ENCODE assay signal across 9 cellular contexts in genomic region chr6:110518281-110518623, GRCh38. TPM values are rescaled to one million over a fixed set of nuclear protein-coding genes. Genes with fewer than 3 reads are reported as not detected.
DNase-seq lines count a peak whose midpoint lies in the region; ATAC-seq, FAIRE-seq and TF ChIP-seq lines count a peak whose summit lies in the region.
"Had no signal": no experiment of that assay in that cellular context is flagged by ENCODE, and none has a peak within 500 bp of the region (broad histone marks: within the 10 kb centered on the region; RNA-seq: fewer than 3 reads in every experiment).

No MANE protein-coding gene starts in this region.

- no peaks in the 10 kb centered on the region for H3K4me1 Mint-ChIP-seq in astrocyte (ENCODE audit: low read depth, unreplicated experiment)
- H3K4me1 Mint-ChIP-seq: activated CD4-positive, alpha-beta T cell treated with anti-CD3 and anti-CD28 coated beads for 36 hours had no signal

- no peaks in the 10 kb centered on the region for H3K9me3 Mint-ChIP-seq in astrocyte (ENCODE audit: unreplicated experiment)

- no peak for TF ChIP-seq POLR2A in gastroesophageal sphincter (IDR thresholded peaks at IDR 0.05)

- no peak overlapping the region for H3K4me3 Mint-ChIP-seq in astrocyte (ENCODE audit: unreplicated experiment)
- H3K4me3 Mint-ChIP-seq: activated CD4-positive, alpha-beta T cell treated with anti-CD3 and anti-CD28 coated beads for 36 hours had no signal

- H3K27me3 ChIP-seq in astrocyte (ENCODE audit: insufficient read depth, low read length) (peaks cover 21% of the 10 kb centered on the region), gastroesophageal sphincter (no peaks in the 10 kb centered on the region)

- H3K4me3 ChIP-seq in astrocyte (ENCODE audit: insufficient read depth, low read depth, low read length), result no peak overlapping the region
- no peak overlapping the region for H3K4me3 ChIP-seq in gastroesophageal sphincter

- no peak overlapping the region for H3K27ac ChIP-seq in astrocyte (ENCODE audit: low read depth, low read length)
- H3K27ac ChIP-seq in substantia nigra (ENCODE audit: low read depth, low read length, poor library complexity, severe bottlenecking), result no peak overlapping the region
- no peak overlapping the region for H3K27ac ChIP-seq in gastroesophageal sphincter

- no peak for TF ChIP-seq EP300 in gastroesophageal sphincter (IDR thresholded peaks at IDR 0.05)

- H4K20me1 ChIP-seq in astrocyte (ENCODE audit: insufficient read depth, low read length), result no peaks in the 10 kb centered on the region

- no peak overlapping the region for H2AFZ ChIP-seq in astrocyte (ENCODE audit: low read depth, low read length)

- peak; percentile 34 for FAIRE-seq in astrocyte (lab: Jason Lieb, UNC)

- peak; percentile 35 for DNase-seq in DMS114 treated with DMSO at 0.1 percent for 48 hours (lab: John Stamatoyannopoulos, UW; ENCODE audit: unreplicated experiment)
- DNase-seq in HT-29 (ENCODE audit: low spot score), result peak; percentile 34
- no peak for DNase-seq in astrocyte (ENCODE audit: low read depth)
- no peak for DNase-seq in left lobe of liver (ENCODE audit: low spot score)
- no peak for DNase-seq in effector CD4-positive, alpha-beta T cell
- no peak for DNase-seq in substantia nigra (lab: John Stamatoyannopoulos, UW)
- DNase-seq: activated CD4-positive, alpha-beta T cell treated with anti-CD3 and anti-CD28 coated beads for 36 hours had no signal

- no peaks in the 10 kb centered on the region for H3K36me3 Mint-ChIP-seq in astrocyte (ENCODE audit: low read depth, unreplicated experiment)

- ATAC-seq in left lobe of liver, result peak; percentile 77
- ATAC-seq in GM18861 (IDR thresholded peaks at IDR 0.05; ENCODE audit: unreplicated experiment), result no peak
- ATAC-seq in gastroesophageal sphincter, result no peak
- ATAC-seq: activated CD4-positive, alpha-beta T cell treated with anti-CD3 and anti-CD28 coated beads for 36 hours had no signal

- no peak overlapping the region for H3K9ac ChIP-seq in astrocyte (ENCODE audit: low read length)

- no peaks in the 10 kb centered on the region for H3K27me3 Mint-ChIP-seq in astrocyte (ENCODE audit: low read depth, unreplicated experiment)

- no peaks in the 10 kb centered on the region for H3K4me1 ChIP-seq in astrocyte (ENCODE audit: insufficient read depth, low read length)
- H3K4me1 ChIP-seq in gastroesophageal sphincter, result peaks cover 0 to 6% (median 0%) of the 10 kb centered on the region in 3 donors

- no peaks in the 10 kb centered on the region for H3K9me3 ChIP-seq in astrocyte (ENCODE audit: insufficient read depth, low read depth, low read length)
- H3K9me3 ChIP-seq in gastroesophageal sphincter, result no peaks in the 10 kb centered on the region

- no peak overlapping the region for H3K4me2 ChIP-seq in astrocyte (ENCODE audit: low read length)

- peak; percentile 52 for TF ChIP-seq CTCF in astrocyte (IDR thresholded peaks at IDR 0.05; ENCODE audit: insufficient read depth, low read depth, low read length)
- TF ChIP-seq CTCF in gastroesophageal sphincter (IDR thresholded peaks at IDR 0.05), result no peak

- WGBS in gastroesophageal sphincter (ENCODE audit: low coverage in 1 of 2), 2 donors, result 6 to 42% methylated on average over 1 of the region's 1 CpG

- H3K79me2 ChIP-seq in astrocyte (ENCODE audit: insufficient read depth, low read length), result no peaks in the 10 kb centered on the region

- no peaks in the 10 kb centered on the region for H3K36me3 ChIP-seq in astrocyte (ENCODE audit: insufficient read depth, low read length)
- H3K36me3 ChIP-seq in gastroesophageal sphincter, result no peaks in the 10 kb centered on the region

- H3K27ac Mint-ChIP-seq in astrocyte (ENCODE audit: unreplicated experiment), result no peak overlapping the region
- H3K27ac Mint-ChIP-seq: activated CD4-positive, alpha-beta T cell treated with anti-CD3 and anti-CD28 coated beads for 36 hours had no signal

RNA-seq across cellular contexts. Expression of gene SLC22A16, which starts 41.8 kb away (rescaled TPM):
- total RNA-seq in HT-29 (2014; rRNA removed; shearing (Covaris generic)), result not detected in 2 replicates
- total RNA-seq in astrocyte (not detected in 2 replicates), left lobe of liver (not detected), gastroesophageal sphincter (1 to 10 TPM in 2 of 4 donors, under 1 TPM in 1, not detected in 1; 0.35 to 5.4 (median 1.8) TPM)
- total RNA-seq: activated CD4-positive, alpha-beta T cell treated with anti-CD3 and anti-CD28 coated beads for 36 hours had no signal

Comparison
In these comparisons a context has a peak if more than half of its experiments do, and no peak if none do; other contexts are left out.
1. DNase-seq: peak in DMS114 treated with DMSO at 0.1 percent for 48 hours (single experiment) and HT-29 (single experiment); none in astrocyte (single experiment), left lobe of liver (single experiment), effector CD4-positive, alpha-beta T cell (single experiment) and substantia nigra (0 of 49).